8 cellular contexts compared by ENCODE assay signal in genomic region chr1:223726380-223727001, GRCh38. TPM values are rescaled to one million over a fixed set of nuclear protein-coding genes. Genes with fewer than 3 reads are reported as not detected.
DNase-seq lines count a peak whose midpoint lies in the region; ATAC-seq and TF ChIP-seq lines count a peak whose summit lies in the region.

No MANE protein-coding gene starts in this region.

- DNase-seq in EH (ENCODE audit: low read depth) (peak; percentile 96), colonic mucosa (peak; percentile 79), medulla oblongata (ENCODE audit: extremely low spot score) (peak; percentile 64), pons (ENCODE audit: low spot score) (no peak)
- peak; percentile 92 for DNase-seq in activated CD4-positive, alpha-beta T cell treated with anti-CD3 and anti-CD28 coated beads for 48 hours
- DNase-seq in stimulated activated CD8-positive, alpha-beta memory T cell treated with anti-CD3 and anti-CD28 coated beads, Interleukin-2, amount 100 ng/mL, for 48 hours (ENCODE audit: low read depth in 2 of 2) = peak; percentile 68 to 76

- no peaks in the 10 kb centered on the region for H4K20me1 ChIP-seq in KMS-11 (ENCODE audit: insufficient read depth)

- intact Hi-C loops in colonic mucosa (cut with DNase I) = no loop called here

- no peaks in the 10 kb centered on the region for H3K36me3 ChIP-seq in KMS-11 (ENCODE audit: insufficient read depth)
- peaks cover 3% of the 10 kb centered on the region for H3K36me3 ChIP-seq in colonic mucosa

- peak overlapping the region; percentile 99 for H3K4me2 ChIP-seq in KMS-11

- H2AFZ ChIP-seq in KMS-11 (ENCODE audit: low read depth) = peak overlapping the region; percentile 65; the same call in 1 of the 2 replicates

- 0 out of 2 replicates have a peak, but pooled peaks cover 12% of the 10 kb centered on the region for H3K79me2 ChIP-seq in KMS-11 (ENCODE audit: insufficient read depth, low read depth)

- peaks cover 27% of the 10 kb centered on the region for H3K4me1 ChIP-seq in KMS-11 (ENCODE audit: low read depth, poor library complexity, severe bottlenecking)
- peaks cover 30% of the 10 kb centered on the region for H3K4me1 ChIP-seq in colonic mucosa

- H3K4me3 ChIP-seq in KMS-11 (IDR thresholded peaks at IDR 0.05; ENCODE audit: insufficient read depth, low read depth, low read length) (peak overlapping the region; percentile 82), colonic mucosa (no peak overlapping the region)

- H3K9ac ChIP-seq in KMS-11 = peak overlapping the region; percentile 54; the same call in 1 of the 2 replicates
- H3K9ac ChIP-seq in colonic mucosa (ENCODE audit: low read depth in 2 of 2, low read length in 2 of 2) = peak overlapping the region in 1 of 2 donors; percentile 55

- H3K9me3 ChIP-seq in colonic mucosa = no peaks in the 10 kb centered on the region

- no peaks in the 10 kb centered on the region for H3K27me3 ChIP-seq in KMS-11 (ENCODE audit: insufficient read depth, low read depth)
- H3K27me3 ChIP-seq in colonic mucosa = no peaks in the 10 kb centered on the region

- peak; percentile 97 for ATAC-seq in GM21825 (IDR thresholded peaks at IDR 0.05; ENCODE audit: unreplicated experiment)

- TF ChIP-seq CTCF in KMS-11 (conservative IDR thresholded peaks at IDR 0.05; ENCODE audit: low read depth, low read length) (no peak), colonic mucosa (IDR thresholded peaks at IDR 0.05) (no peak)

- H3K27ac ChIP-seq in KMS-11 (peak overlapping the region; percentile 82), colonic mucosa (peak overlapping the region; percentile 46)

RNA-seq across cellular contexts. Expression of gene CAPN2, which starts 14.2 kb away (rescaled TPM):
- total RNA-seq in colonic mucosa = 100 to 1,000 TPM; 197 to 323 TPM
